Comparison of ENCODE assay signal across 1 cellular context in genomic region chr7:35624299-35625186, GRCh38.
A peak's percentile ranks its signal among the peaks of the same experiment; 100 is the strongest.
TF ChIP-seq lines count a peak whose summit lies in the region.

No MANE protein-coding gene starts in this region.

TF ChIP-seq in HepG2, 621 proteins besides CTCF, POLR2A, EP300 and RAD21 (continued from another document):
- TF ChIP-seq CREB3 (CRISPR knock-in tag; IDR thresholded peaks at IDR 0.05) (no peak), SP2 (CRISPR knock-in tag; IDR thresholded peaks at IDR 0.05) (0 out of 2 replicates have a peak, but pooled peaks have one; percentile 22), ARNTL (CRISPR knock-in tag; IDR thresholded peaks at IDR 0.05) (no peak), MAFG (CRISPR knock-in tag; IDR thresholded peaks at IDR 0.05) (no peak), MBNL3 (CRISPR knock-in tag; conservative IDR thresholded peaks at IDR 0.05) (no peak), MAFK (conservative IDR thresholded peaks at IDR 0.05 in 1 of 2, IDR thresholded peaks at IDR 0.05 in 1 of 2; ENCODE audit: low read length in 2 of 2) (no peak), TBP (CRISPR knock-in tag; IDR thresholded peaks at IDR 0.05) (no peak), ZNF598 (CRISPR knock-in tag; IDR thresholded peaks at IDR 0.05; ENCODE audit: borderline replicate concordance) (no peak), PRMT3 (CRISPR knock-in tag; IDR thresholded peaks at IDR 0.05; ENCODE audit: borderline replicate concordance, low read depth) (no peak), AHR (CRISPR knock-in tag; IDR thresholded peaks at IDR 0.05) (no peak), ZNF501 (CRISPR knock-in tag; IDR thresholded peaks at IDR 0.05) (peak; percentile 16; the same call in 1 of the 2 replicates), RXRB (CRISPR knock-in tag; IDR thresholded peaks at IDR 0.05; ENCODE audit: borderline replicate concordance) (0 out of 2 replicates have a peak, but pooled peaks have one; percentile 15), ZBTB8A (CRISPR knock-in tag; IDR thresholded peaks at IDR 0.05; ENCODE audit: borderline replicate concordance, low read depth) (no peak), ZNF550 (CRISPR knock-in tag; IDR thresholded peaks at IDR 0.05; ENCODE audit: borderline replicate concordance) (no peak), RFXANK (CRISPR knock-in tag; IDR thresholded peaks at IDR 0.05) (no peak), ZNF83 (CRISPR knock-in tag; IDR thresholded peaks at IDR 0.05; ENCODE audit: borderline replicate concordance) (no peak), SMC3 (IDR thresholded peaks at IDR 0.05; ENCODE audit: low read length) (peak; percentile 75), ZNF839 (CRISPR knock-in tag; IDR thresholded peaks at IDR 0.05; ENCODE audit: borderline replicate concordance) (no peak), ZFP41 (CRISPR knock-in tag; IDR thresholded peaks at IDR 0.05; ENCODE audit: borderline replicate concordance) (no peak), CAMTA2 (CRISPR knock-in tag; IDR thresholded peaks at IDR 0.05; ENCODE audit: borderline replicate concordance) (no peak), STAG1 (CRISPR knock-in tag; IDR thresholded peaks at IDR 0.05) (peak; percentile 85), MTF2 (CRISPR knock-in tag; IDR thresholded peaks at IDR 0.05; ENCODE audit: borderline replicate concordance) (no peak), MYNN (CRISPR knock-in tag; IDR thresholded peaks at IDR 0.05; ENCODE audit: low read depth) (no peak), XBP1 (CRISPR knock-in tag; IDR thresholded peaks at IDR 0.05) (no peak), ARHGAP35 (CRISPR knock-in tag; IDR thresholded peaks at IDR 0.05; ENCODE audit: borderline replicate concordance) (no peak), ARID2 (CRISPR knock-in tag; IDR thresholded peaks at IDR 0.05; ENCODE audit: borderline replicate concordance) (no peak), ZNF343 (CRISPR knock-in tag; IDR thresholded peaks at IDR 0.05) (no peak), ZC3H13 (CRISPR knock-in tag; IDR thresholded peaks at IDR 0.05) (no peak), ZNF691 (CRISPR knock-in tag; IDR thresholded peaks at IDR 0.05; ENCODE audit: borderline replicate concordance, low read depth) (no peak), E2F1 (CRISPR knock-in tag; IDR thresholded peaks at IDR 0.05) (no peak), HMG20A (CRISPR knock-in tag; IDR thresholded peaks at IDR 0.05; ENCODE audit: borderline replicate concordance) (no peak), ZNF546 (CRISPR knock-in tag; conservative IDR thresholded peaks at IDR 0.05) (no peak), MEIS2 (CRISPR knock-in tag; IDR thresholded peaks at IDR 0.05) (no peak), RBM22 (optimal IDR thresholded peaks at IDR 0.05; ENCODE audit: low read length) (no peak)
- TF ChIP-seq, protein P1, sequence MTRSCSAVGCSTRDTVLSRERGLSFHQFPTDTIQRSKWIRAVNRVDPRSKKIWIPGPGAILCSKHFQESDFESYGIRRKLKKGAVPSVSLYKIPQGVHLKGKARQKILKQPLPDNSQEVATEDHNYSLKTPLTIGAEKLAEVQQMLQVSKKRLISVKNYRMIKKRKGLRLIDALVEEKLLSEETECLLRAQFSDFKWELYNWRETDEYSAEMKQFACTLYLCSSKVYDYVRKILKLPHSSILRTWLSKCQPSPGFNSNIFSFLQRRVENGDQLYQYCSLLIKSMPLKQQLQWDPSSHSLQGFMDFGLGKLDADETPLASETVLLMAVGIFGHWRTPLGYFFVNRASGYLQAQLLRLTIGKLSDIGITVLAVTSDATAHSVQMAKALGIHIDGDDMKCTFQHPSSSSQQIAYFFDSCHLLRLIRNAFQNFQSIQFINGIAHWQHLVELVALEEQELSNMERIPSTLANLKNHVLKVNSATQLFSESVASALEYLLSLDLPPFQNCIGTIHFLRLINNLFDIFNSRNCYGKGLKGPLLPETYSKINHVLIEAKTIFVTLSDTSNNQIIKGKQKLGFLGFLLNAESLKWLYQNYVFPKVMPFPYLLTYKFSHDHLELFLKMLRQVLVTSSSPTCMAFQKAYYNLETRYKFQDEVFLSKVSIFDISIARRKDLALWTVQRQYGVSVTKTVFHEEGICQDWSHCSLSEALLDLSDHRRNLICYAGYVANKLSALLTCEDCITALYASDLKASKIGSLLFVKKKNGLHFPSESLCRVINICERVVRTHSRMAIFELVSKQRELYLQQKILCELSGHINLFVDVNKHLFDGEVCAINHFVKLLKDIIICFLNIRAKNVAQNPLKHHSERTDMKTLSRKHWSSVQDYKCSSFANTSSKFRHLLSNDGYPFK (CRISPR knock-in tag; IDR thresholded peaks at IDR 0.05; ENCODE audit: borderline replicate concordance) = 0 out of 2 replicates have a peak, but pooled peaks have one; percentile 19
- TF ChIP-seq, protein P2, sequence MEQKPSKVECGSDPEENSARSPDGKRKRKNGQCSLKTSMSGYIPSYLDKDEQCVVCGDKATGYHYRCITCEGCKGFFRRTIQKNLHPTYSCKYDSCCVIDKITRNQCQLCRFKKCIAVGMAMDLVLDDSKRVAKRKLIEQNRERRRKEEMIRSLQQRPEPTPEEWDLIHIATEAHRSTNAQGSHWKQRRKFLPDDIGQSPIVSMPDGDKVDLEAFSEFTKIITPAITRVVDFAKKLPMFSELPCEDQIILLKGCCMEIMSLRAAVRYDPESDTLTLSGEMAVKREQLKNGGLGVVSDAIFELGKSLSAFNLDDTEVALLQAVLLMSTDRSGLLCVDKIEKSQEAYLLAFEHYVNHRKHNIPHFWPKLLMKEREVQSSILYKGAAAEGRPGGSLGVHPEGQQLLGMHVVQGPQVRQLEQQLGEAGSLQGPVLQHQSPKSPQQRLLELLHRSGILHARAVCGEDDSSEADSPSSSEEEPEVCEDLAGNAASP (CRISPR knock-in tag; IDR thresholded peaks at IDR 0.05; ENCODE audit: borderline replicate concordance) = no peak
- TF ChIP-seq, protein P3, sequence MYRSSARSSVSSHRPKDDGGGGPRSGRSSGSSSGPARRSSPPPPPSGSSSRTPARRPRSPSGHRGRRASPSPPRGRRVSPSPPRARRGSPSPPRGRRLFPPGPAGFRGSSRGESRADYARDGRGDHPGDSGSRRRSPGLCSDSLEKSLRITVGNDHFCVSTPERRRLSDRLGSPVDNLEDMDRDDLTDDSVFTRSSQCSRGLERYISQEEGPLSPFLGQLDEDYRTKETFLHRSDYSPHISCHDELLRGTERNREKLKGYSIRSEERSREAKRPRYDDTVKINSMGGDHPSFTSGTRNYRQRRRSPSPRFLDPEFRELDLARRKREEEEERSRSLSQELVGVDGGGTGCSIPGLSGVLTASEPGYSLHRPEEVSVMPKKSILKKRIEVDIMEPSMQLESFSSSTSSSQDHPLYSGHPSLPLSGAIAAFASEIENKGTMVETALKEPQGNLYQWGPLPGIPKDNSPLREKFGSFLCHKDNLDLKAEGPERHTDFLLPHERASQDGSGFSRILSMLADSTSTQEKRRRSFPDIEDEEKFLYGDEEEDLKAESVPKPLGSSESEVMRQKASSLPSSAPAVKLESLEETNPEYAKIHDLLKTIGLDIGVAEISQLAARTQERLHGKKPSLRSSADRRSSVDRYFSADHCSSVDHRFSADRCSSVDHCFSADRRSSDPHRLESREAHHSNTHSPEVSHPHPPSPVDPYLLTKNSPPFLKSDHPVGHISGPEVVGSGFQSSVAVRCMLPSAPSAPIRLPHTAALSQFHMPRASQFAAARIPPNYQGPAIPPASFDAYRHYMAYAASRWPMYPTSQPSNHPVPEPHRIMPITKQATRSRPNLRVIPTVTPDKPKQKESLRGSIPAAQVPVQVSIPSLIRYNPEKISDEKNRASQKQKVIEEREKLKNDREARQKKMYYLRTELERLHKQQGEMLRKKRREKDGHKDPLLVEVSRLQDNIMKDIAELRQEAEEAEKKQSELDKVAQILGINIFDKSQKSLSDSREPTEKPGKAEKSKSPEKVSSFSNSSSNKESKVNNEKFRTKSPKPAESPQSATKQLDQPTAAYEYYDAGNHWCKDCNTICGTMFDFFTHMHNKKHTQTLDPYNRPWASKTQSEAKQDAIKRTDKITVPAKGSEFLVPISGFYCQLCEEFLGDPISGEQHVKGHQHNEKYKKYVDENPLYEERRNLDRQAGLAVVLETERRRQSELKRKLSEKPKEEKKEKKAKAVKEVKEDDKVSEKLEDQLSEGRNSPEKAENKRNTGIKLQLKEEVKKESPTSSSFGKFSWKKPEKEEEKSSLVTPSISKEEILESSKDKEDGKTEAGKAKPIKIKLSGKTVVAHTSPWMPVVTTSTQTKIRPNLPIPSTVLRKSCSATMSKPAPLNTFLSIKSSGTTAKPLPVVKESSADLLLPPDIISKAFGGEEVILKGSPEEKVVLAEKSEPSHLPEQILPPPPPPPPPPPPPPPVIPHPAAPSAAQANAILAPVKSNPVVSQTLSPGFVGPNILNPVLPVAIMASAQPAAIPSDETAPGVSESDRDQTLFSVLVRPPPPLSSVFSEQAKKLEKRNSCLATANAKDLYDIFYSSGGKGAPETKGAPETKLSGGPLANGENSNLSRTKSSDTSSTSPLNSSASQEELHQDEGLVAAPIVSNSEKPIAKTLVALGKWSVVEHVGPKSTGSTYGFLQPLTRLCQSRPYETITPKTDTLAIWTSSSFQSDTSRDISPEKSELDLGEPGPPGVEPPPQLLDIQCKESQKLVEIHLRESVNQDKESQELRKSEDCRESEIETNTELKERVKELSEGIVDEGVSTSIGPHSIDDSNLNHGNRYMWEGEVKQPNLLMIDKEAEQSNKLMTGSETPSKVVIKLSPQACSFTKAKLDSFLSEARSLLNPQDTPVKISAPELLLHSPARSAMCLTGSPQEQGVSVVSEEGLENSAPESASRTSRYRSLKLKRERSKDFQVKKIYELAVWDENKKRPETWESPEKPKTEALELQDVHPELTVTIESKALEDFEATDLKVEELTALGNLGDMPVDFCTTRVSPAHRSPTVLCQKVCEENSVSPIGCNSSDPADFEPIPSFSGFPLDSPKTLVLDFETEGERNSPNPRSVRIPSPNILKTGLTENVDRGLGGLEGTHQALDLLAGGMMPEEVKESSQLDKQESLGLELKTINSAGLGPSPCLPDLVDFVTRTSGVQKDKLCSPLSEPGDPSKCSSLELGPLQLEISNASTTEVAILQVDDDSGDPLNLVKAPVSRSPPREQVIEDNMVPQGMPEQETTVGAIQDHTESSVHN (CRISPR knock-in tag; IDR thresholded peaks at IDR 0.05) = no peak
- TF ChIP-seq, protein P4, sequence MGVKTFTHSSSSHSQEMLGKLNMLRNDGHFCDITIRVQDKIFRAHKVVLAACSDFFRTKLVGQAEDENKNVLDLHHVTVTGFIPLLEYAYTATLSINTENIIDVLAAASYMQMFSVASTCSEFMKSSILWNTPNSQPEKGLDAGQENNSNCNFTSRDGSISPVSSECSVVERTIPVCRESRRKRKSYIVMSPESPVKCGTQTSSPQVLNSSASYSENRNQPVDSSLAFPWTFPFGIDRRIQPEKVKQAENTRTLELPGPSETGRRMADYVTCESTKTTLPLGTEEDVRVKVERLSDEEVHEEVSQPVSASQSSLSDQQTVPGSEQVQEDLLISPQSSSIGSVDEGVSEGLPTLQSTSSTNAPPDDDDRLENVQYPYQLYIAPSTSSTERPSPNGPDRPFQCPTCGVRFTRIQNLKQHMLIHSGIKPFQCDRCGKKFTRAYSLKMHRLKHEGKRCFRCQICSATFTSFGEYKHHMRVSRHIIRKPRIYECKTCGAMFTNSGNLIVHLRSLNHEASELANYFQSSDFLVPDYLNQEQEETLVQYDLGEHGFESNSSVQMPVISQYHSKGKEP (CRISPR knock-in tag; IDR thresholded peaks at IDR 0.05) = no peak
- TF ChIP-seq, protein P5, sequence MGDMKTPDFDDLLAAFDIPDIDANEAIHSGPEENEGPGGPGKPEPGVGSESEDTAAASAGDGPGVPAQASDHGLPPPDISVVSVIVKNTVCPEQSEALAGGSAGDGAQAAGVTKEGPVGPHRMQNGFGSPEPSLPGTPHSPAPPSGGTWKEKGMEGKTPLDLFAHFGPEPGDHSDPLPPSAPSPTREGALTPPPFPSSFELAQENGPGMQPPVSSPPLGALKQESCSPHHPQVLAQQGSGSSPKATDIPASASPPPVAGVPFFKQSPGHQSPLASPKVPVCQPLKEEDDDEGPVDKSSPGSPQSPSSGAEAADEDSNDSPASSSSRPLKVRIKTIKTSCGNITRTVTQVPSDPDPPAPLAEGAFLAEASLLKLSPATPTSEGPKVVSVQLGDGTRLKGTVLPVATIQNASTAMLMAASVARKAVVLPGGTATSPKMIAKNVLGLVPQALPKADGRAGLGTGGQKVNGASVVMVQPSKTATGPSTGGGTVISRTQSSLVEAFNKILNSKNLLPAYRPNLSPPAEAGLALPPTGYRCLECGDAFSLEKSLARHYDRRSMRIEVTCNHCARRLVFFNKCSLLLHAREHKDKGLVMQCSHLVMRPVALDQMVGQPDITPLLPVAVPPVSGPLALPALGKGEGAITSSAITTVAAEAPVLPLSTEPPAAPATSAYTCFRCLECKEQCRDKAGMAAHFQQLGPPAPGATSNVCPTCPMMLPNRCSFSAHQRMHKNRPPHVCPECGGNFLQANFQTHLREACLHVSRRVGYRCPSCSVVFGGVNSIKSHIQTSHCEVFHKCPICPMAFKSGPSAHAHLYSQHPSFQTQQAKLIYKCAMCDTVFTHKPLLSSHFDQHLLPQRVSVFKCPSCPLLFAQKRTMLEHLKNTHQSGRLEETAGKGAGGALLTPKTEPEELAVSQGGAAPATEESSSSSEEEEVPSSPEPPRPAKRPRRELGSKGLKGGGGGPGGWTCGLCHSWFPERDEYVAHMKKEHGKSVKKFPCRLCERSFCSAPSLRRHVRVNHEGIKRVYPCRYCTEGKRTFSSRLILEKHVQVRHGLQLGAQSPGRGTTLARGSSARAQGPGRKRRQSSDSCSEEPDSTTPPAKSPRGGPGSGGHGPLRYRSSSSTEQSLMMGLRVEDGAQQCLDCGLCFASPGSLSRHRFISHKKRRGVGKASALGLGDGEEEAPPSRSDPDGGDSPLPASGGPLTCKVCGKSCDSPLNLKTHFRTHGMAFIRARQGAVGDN (CRISPR knock-in tag; IDR thresholded peaks at IDR 0.05) = 0 out of 2 replicates have a peak, but pooled peaks have one; percentile 13
